ENCODE assay signal across 25 cellular contexts in the genomic region with DNA sequence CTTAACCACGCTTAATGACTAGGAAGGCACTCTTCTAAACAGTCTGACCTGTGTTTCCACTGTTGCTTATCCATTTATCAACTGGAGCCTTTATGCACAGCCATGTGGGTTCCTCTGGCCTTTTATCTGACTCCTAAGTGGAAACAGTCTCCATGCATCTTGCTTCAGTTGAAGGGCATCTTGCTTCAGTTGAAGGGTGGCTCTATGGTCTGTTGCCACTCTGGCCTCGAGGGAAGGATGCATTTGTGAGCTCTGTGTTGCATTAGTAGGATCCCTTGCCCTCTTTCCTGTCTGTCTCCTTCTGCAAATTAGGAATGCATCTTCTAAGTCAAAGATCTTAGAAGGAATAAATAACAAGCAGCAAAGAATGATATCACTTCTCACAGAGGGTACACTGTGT. TPM values are rescaled to one million over a fixed set of nuclear protein-coding genes. Genes with fewer than 3 reads are reported as not detected.
"Had no signal": no experiment of that assay in that cellular context is flagged by ENCODE, and none has a peak within 500 bp of the region (broad histone marks: within the 10 kb centered on the region; RNA-seq: fewer than 3 reads in every experiment).

No MANE protein-coding gene starts in this region.

- ATAC-seq: activated CD4-positive, CD25-positive, alpha-beta regulatory T cell treated with anti-CD3 and anti-CD28 coated beads, Interleukin-2, amount 50 U/mL, for 24 hours; activated naive CD4-positive, alpha-beta T cell treated with anti-CD3 and anti-CD28 coated beads, Interleukin-2, amount 50 U/mL, for 72 hours; activated naive CD8-positive, alpha-beta T cell treated with anti-CD3 and anti-CD28 coated beads, Interleukin-2, amount 50 U/mL, for 24 hours; activated T-cell treated with anti-CD3 and anti-CD28 coated beads, Interleukin-2, amount 50 U/mL, for 4 hours; Right ventricle myocardium inferior had no signal

- DNase-seq: activated CD4-positive, alpha-beta T cell treated with anti-CD3 and anti-CD28 coated beads for 4 hours; activated CD4-positive, alpha-beta T cell treated with anti-CD3 and anti-CD28 coated beads, Interleukin-2, amount 50 U/mL, for 4 hours; activated CD8-positive, alpha-beta memory T cell treated with anti-CD3 and anti-CD28 coated beads for 24 hours; activated effector memory CD4-positive, alpha-beta T cell treated with anti-CD3 and anti-CD28 coated beads, Interleukin-2, amount 50 U/mL, for 16 hours; activated naive CD4-positive, alpha-beta T cell treated with Interleukin-2 at 50 U/mL for 16 hours; activated naive CD8-positive, alpha-beta T cell treated with anti-CD3 and anti-CD28 coated beads, Interleukin-2, amount 50 U/mL, for 24 hours; activated T-cell treated with anti-CD3 and anti-CD28 coated beads, Interleukin-2, amount 50 U/mL, for 4 hours; amniotic stem cell; KG1; NCI-H1048; NCI-H146; NCI-H1930; NCI-H2107; NCI-H2171 treated with DMSO at 0.1 percent for 48 hours; NCI-H226; NCI-H510A; NCI-H526 treated with DMSO at 0.1 percent for 48 hours; NCI-H82; RPMI8226; T-helper 9 cell had no signal

RNA-seq across cellular contexts. Expression of gene C11orf96, which starts 25.8 kb away (rescaled TPM):
- total RNA-seq: LHCN-M2, OCI-LY7 had no signal

RNA-seq across cellular contexts. Expression of gene ALKBH3, which starts 36.0 kb away (rescaled TPM):
- total RNA-seq: OCI-LY7 had no signal
